8 cellular contexts compared by ENCODE assay signal in the genomic region with DNA sequence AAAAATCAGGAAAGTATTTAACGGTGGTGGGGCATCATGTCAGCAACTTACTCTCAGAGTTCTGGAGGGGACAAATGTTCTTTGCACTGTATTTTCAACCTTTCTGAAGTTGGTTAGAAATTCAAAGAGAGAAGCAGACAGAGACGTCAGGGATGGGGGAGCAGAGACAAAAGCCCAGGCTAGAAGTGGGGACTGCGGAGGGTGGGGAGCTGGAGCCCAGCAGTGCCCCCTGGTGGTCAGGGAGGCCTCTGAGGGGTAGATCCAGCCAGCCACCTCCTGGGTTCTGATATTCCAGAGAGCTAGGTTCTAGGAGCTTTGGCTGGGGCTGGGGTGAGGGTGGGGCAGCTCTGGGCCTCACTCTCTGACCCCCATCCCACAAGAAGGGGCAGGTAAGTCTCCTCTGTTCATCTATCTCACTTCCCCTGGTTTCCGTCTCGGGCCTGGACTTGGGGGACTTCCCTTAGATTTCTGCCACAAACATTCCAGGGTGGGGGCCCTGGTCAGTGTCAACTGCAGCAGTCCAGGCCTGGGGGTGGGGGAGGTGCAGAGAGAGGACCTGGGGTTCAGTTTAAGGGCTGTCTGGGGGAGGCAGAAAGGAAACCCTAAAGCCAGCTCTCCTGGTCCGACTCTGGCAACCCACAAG. TPM values are rescaled to one million over a fixed set of nuclear protein-coding genes. Genes with fewer than 3 reads are reported as not detected.
DNase-seq lines count a peak whose midpoint lies in the region; ATAC-seq, FAIRE-seq and TF ChIP-seq lines count a peak whose summit lies in the region.

No MANE protein-coding gene starts in this region.

- no peaks in the 10 kb centered on the region for H3K79me2 ChIP-seq in H9 (ENCODE audit: insufficient read depth, low read length)

- no peak overlapping the region for H3K18ac ChIP-seq in H9 (ENCODE audit: insufficient read length, low read depth, low read length)

- H3K9me3 Mint-ChIP-seq in H9, result no peaks in the 10 kb centered on the region

- no peak for FAIRE-seq in small intestine (lab: Jason Lieb, UNC)

- H3K27me3 Mint-ChIP-seq in H9 (ENCODE audit: low read depth), result peaks cover 30% of the 10 kb centered on the region

- no peak overlapping the region for H3K56ac ChIP-seq in H9 (ENCODE audit: insufficient read length, low read depth, low read length)

- no peak overlapping the region for H2BK15ac ChIP-seq in H9 (ENCODE audit: low read depth, low read length)

- no peak overlapping the region for H2BK5ac ChIP-seq in H9 (ENCODE audit: insufficient read length, low read length)

- H3K9ac ChIP-seq in H9 (ENCODE audit: extremely low read depth, insufficient read length, low read length), result no peak overlapping the region

- POLR2A ChIA-PET in RWPE1 (lab: Yijun Ruan, JAX; ENCODE audit: low non-redundant PET), result no interaction called here

- no peak overlapping the region for H2AFZ ChIP-seq in H9 (ENCODE audit: low read length)

- H3K9me3 ChIP-seq in BE2C (no peaks in the 10 kb centered on the region), H9 (ENCODE audit: control insufficient read depth, low read depth, low read length) (no peaks in the 10 kb centered on the region), right atrium auricular region (no peaks in the 10 kb centered on the region), small intestine (ENCODE audit: control insufficient read depth, low read depth) (no peaks in the 10 kb centered on the region)

- no peaks in the 10 kb centered on the region for H3K79me1 ChIP-seq in H9 (ENCODE audit: insufficient read depth, low read depth, low read length, poor library complexity, severe bottlenecking)

- no peak overlapping the region for H2BK20ac ChIP-seq in H9 (ENCODE audit: low read depth, low read length, poor library complexity, severe bottlenecking)

- H4K91ac ChIP-seq in H9 (ENCODE audit: insufficient read length, low read depth, low read length), result no peak overlapping the region

- H2BK12ac ChIP-seq in H9 (ENCODE audit: insufficient read length, low read depth, low read length), result no peak overlapping the region

- no peak overlapping the region for H3K4me2 ChIP-seq in H9 (ENCODE audit: insufficient read depth, insufficient read length, low read length)

- no peaks in the 10 kb centered on the region for H3K36me3 Mint-ChIP-seq in H9 (ENCODE audit: insufficient read depth in 1 of 3, low read depth in 3 of 3)

- DNase-seq in BE2C, result peak; percentile 82
- peak; percentile 72 for DNase-seq in H9
- DNase-seq in RWPE1 (ENCODE audit: low spot score), result no peak
- peak; percentile 10 to 46 (median 24) for DNase-seq in activated naive CD4-positive, alpha-beta T cell (lab: John Stamatoyannopoulos, UW)
- DNase-seq in right atrium auricular region (ENCODE audit: low spot score), result no peak
- peak; percentile 44 for DNase-seq in small intestine

- H3K36me3 ChIP-seq in BE2C, result peaks cover 38% of the 10 kb centered on the region
- no peaks in the 10 kb centered on the region for H3K36me3 ChIP-seq in right atrium auricular region
- no peaks in the 10 kb centered on the region for H3K36me3 ChIP-seq in small intestine (ENCODE audit: control insufficient read depth in 2 of 2, insufficient read depth in 2 of 2, low read length in 2 of 2)

- H3T11ph ChIP-seq in H9 (ENCODE audit: low read length), result no peak overlapping the region

- no peak overlapping the region for H2BK120ac ChIP-seq in H9 (ENCODE audit: low read depth, low read length, poor library complexity, severe bottlenecking)

- no CpG with 5 or more reads among the region's 6 CpGs for WGBS in H9 (ENCODE audit: extremely low coverage, insufficient read length, low lambda C conversion rate)
- WGBS in small intestine, 3 donors, result 53 to 65% (median 57%) methylated on average over 6 of the region's 6 CpGs

- peak; percentile 88 for TF ChIP-seq CTCF in BE2C (IDR thresholded peaks at IDR 0.05; ENCODE audit: low read depth, low read length)
- TF ChIP-seq CTCF in H9 (conservative IDR thresholded peaks at IDR 0.05), result peak; percentile 89
- TF ChIP-seq CTCF in RWPE1 (conservative IDR thresholded peaks at IDR 0.05; ENCODE audit: low read depth), result peak; percentile 59
- TF ChIP-seq CTCF in right atrium auricular region (IDR thresholded peaks at IDR 0.05), result peak; percentile 80 to 89

- H3K27ac ChIP-seq in H9 (ENCODE audit: insufficient read length, low read depth, low read length) (no peak overlapping the region), RWPE1 (peak overlapping the region; percentile 99), right atrium auricular region (peak overlapping the region; percentile 6 to 66), small intestine (ENCODE audit: low read depth in 1 of 2, low read length in 1 of 2) (no peak overlapping the region)

- H3K4ac ChIP-seq in H9 (ENCODE audit: low read depth, low read length), result no peak overlapping the region

- H3K4me3 Mint-ChIP-seq in H9, result 0 out of 5 replicates have a peak overlapping the region, but pooled peaks of 1 of the 2 experiments have one; percentile 32

- H3K4me1 ChIP-seq in BE2C (peaks cover 43% of the 10 kb centered on the region), H9 (ENCODE audit: insufficient read depth, low read length) (no peaks in the 10 kb centered on the region), right atrium auricular region (peaks cover 0 to 42% of the 10 kb centered on the region in 2 donors), small intestine (ENCODE audit: control insufficient read depth in 2 of 2, insufficient read depth in 1 of 2, low read depth in 1 of 2, low read length in 1 of 2) (no peaks in the 10 kb centered on the region)

- H3K27me3 ChIP-seq in BE2C (no peaks in the 10 kb centered on the region), H9 (ENCODE audit: insufficient read depth, low read length) (no peaks in the 10 kb centered on the region), right atrium auricular region (no peaks in the 10 kb centered on the region), small intestine (ENCODE audit: control insufficient read depth in 2 of 2, insufficient read depth in 2 of 2, low read length in 2 of 2) (no peaks in the 10 kb centered on the region)

- H3K4me3 ChIP-seq in BE2C (ENCODE audit: low read depth, low read length), result no peak overlapping the region
- no peak overlapping the region for H3K4me3 ChIP-seq in right atrium auricular region
- no peak overlapping the region for H3K4me3 ChIP-seq in small intestine (ENCODE audit: low read depth in 1 of 2, low read length in 2 of 2)

- no peak overlapping the region for H3K23ac ChIP-seq in H9 (ENCODE audit: insufficient read length, low read depth, low read length)

- no peak overlapping the region for H4K8ac ChIP-seq in H9 (replicated peaks; ENCODE audit: insufficient read length, low read depth, low read length)

- H4K20me1 ChIP-seq in H9 (ENCODE audit: control insufficient read depth, insufficient read depth, insufficient read length), result no peaks in the 10 kb centered on the region

- H2AK5ac ChIP-seq in H9 (ENCODE audit: insufficient read length, low read length), result no peak overlapping the region

- peaks cover 6 to 25% of the 10 kb centered on the region in 2 experiments for H3K4me1 Mint-ChIP-seq in H9

- CTCF ChIA-PET in RWPE1 (lab: Yijun Ruan, JAX), result interaction anchor here (0.6 to 1.1 kb wide), 11 partner anchors 12 to 208 kb away, joined by 3 to 7 read pairs (median 3); a partner anchor contains a TSS

- H3K23me2 ChIP-seq in H9 (ENCODE audit: insufficient read length, low read depth, low read length, poor library complexity, severe bottlenecking), result no peaks in the 10 kb centered on the region

- no peak overlapping the region for H3K27ac Mint-ChIP-seq in H9

- H4K5ac ChIP-seq in H9 (ENCODE audit: insufficient read length, low read depth, low read length), result no peak overlapping the region

- ATAC-seq in HG02763 (IDR thresholded peaks at IDR 0.05; ENCODE audit: unreplicated experiment) (no peak), GM21576 (IDR thresholded peaks at IDR 0.05; ENCODE audit: unreplicated experiment) (no peak)

- H3K14ac ChIP-seq in H9 (ENCODE audit: insufficient read depth, low read length), result no peak overlapping the region

RNA-seq across cellular contexts. Expression of a gene that starts 8.9 kb away (rescaled TPM):
- 65.0 TPM for polyA plus RNA-seq in BE2C (2012; ENCODE audit: insufficient read depth, insufficient read length, low read depth)
- 3.2 and 3.4 TPM in 2 replicates for total RNA-seq in H9 (2021)
- total RNA-seq in right atrium auricular region, result 100 to 1,000 TPM; 393 to 720 TPM
- polyA plus RNA-seq in small intestine, result 10 to 100 TPM in 1 of 3 donors, 1 to 10 TPM in 2; 1.3 to 52.1 (median 8.6) TPM

Comparison
In these comparisons a context has a peak if more than half of its experiments do, and no peak if none do; other contexts are left out.
1. DNase-seq: peak in BE2C (single experiment), H9 (single experiment), activated naive CD4-positive, alpha-beta T cell (4 of 4) and small intestine (single experiment); none in RWPE1 (single experiment) and right atrium auricular region (single experiment).
2. H3K27ac ChIP-seq: peak in RWPE1 (single experiment) and right atrium auricular region (2 of 2); none in H9 (single experiment) and small intestine (0 of 2).
3. RNA of a gene that starts 8.9 kb away (total RNA-seq): 393 to 720 TPM in right atrium auricular region; 3.2 to 3.4 TPM in H9; every median in the first group is over 10 times any median in the second.
4. Peak in every context shown above with its lines, with median percentiles within 50 percentile points of each other: CTCF ChIP-seq.